In genomic region chr1:24720152-24720551, GRCh38 we compare ENCODE assay signal across 10 cellular contexts. TPM values are rescaled to one million over a fixed set of nuclear protein-coding genes. Genes with fewer than 3 reads are reported as not detected.
DNase-seq lines count a peak whose midpoint lies in the region; ATAC-seq and TF ChIP-seq lines count a peak whose summit lies in the region.
"Had no signal": no experiment of that assay in that cellular context is flagged by ENCODE, and none has a peak within 500 bp of the region (broad histone marks: within the 10 kb centered on the region; RNA-seq: fewer than 3 reads in every experiment).

No MANE protein-coding gene starts in this region.

- no peak overlapping the region for H3K27ac Mint-ChIP-seq in MCF 10A (ENCODE audit: low read depth, unreplicated experiment)
- H3K27ac Mint-ChIP-seq: nephron had no signal

- H3K4me3 Mint-ChIP-seq in MCF 10A (ENCODE audit: unreplicated experiment), result no peak overlapping the region
- H3K4me3 Mint-ChIP-seq: nephron had no signal

- intact Hi-C loops in MCF 10A (cut with micrococcal nuclease), result no loop called here
- intact Hi-C loops in right cardiac atrium (cut with DNase I), result no loop called here
- intact Hi-C loops in gastrocnemius medialis (cut with DNase I; ENCODE audit: low total_unique reads), result no loop called here

- H3K4me3 ChIP-seq in right cardiac atrium (ENCODE audit: low read length) (no peak overlapping the region), gastrocnemius medialis (no peak overlapping the region)

- CTCF ChIA-PET in MCF 10A (lab: Yijun Ruan, JAX), result interaction anchor here (0.7 to 1.3 kb wide), 2 partner anchors 31 to 37 kb away, joined by 3 read pairs; no protein-coding TSS in a partner anchor

- H3K9me3 Mint-ChIP-seq in MCF 10A (ENCODE audit: unreplicated experiment), result no peaks in the 10 kb centered on the region
- H3K9me3 Mint-ChIP-seq: nephron had no signal

- no TSS peak for BruUV-seq in MCF 10A (replicated peaks; lab: Mats Ljungman, UMichigan)

- peak in 1 of 2 donors; percentile 12 for TF ChIP-seq POLR2A in gastrocnemius medialis (IDR thresholded peaks at IDR 0.05)

- DNase-seq in ELR (ENCODE audit: low read depth) (peak; percentile 97), MCF 10A (ENCODE audit: unreplicated experiment) (peak; percentile 77), right cardiac atrium (peak; percentile 95 to 96 (median 95)), gastrocnemius medialis (peak; percentile 60 to 80)
- no peak for DNase-seq in activated CD4-positive, alpha-beta T cell treated with anti-CD3 and anti-CD28 coated beads for 1 hour

- H3K4me1 ChIP-seq in right cardiac atrium (ENCODE audit: control insufficient read depth, insufficient read depth, low read length) (peaks cover 8% of the 10 kb centered on the region), gastrocnemius medialis (peaks cover 4 to 25% of the 10 kb centered on the region in 2 donors)

- POLR2A ChIA-PET in MCF 10A (lab: Yijun Ruan, JAX), result interaction anchor here (0.6 kb wide), 1 partner anchor 23 kb away, joined by 3 read pairs; no protein-coding TSS in a partner anchor

- H3K9me3 ChIP-seq in right cardiac atrium (ENCODE audit: control insufficient read depth, low read length) (no peaks in the 10 kb centered on the region), gastrocnemius medialis (no peaks in the 10 kb centered on the region)

- H3K27me3 ChIP-seq in right cardiac atrium (ENCODE audit: control insufficient read depth, insufficient read depth), result no peaks in the 10 kb centered on the region
- H3K27me3 ChIP-seq in gastrocnemius medialis, result no peaks in the 10 kb centered on the region

- H3K27ac ChIP-seq in right cardiac atrium (ENCODE audit: low read length), result peak overlapping the region; percentile 73
- H3K27ac ChIP-seq in gastrocnemius medialis, result peak overlapping the region; percentile 65 to 82 (median 76)

- peak; percentile 95 for ATAC-seq in right cardiac atrium
- ATAC-seq in gastrocnemius medialis, result peak; percentile 83 to 88
- ATAC-seq in HG03039 (IDR thresholded peaks at IDR 0.05; ENCODE audit: unreplicated experiment), result no peak
- no peak for ATAC-seq in HG02884 (IDR thresholded peaks at IDR 0.05; ENCODE audit: unreplicated experiment)
- ATAC-seq in HG03571 (IDR thresholded peaks at IDR 0.05; ENCODE audit: unreplicated experiment), result no peak
- ATAC-seq: Panc1 had no signal

- peaks cover 7% of the 10 kb centered on the region for H3K36me3 Mint-ChIP-seq in MCF 10A (ENCODE audit: insufficient read depth, unreplicated experiment)

- in situ Hi-C loops in gastrocnemius medialis (cut with MboI; ENCODE audit: low sequenced_read_pairs in 4 of 4), result no loop called here

- peaks cover 11% of the 10 kb centered on the region for H3K4me1 Mint-ChIP-seq in MCF 10A (ENCODE audit: insufficient read depth, unreplicated experiment)

- H3K27me3 Mint-ChIP-seq in MCF 10A (ENCODE audit: insufficient read depth, unreplicated experiment), result no peaks in the 10 kb centered on the region

- 36% methylated on average over 12 of the region's 12 CpGs for WGBS in right cardiac atrium

- H3K36me3 ChIP-seq in gastrocnemius medialis, result no peaks in the 10 kb centered on the region

- TF ChIP-seq CTCF in MCF 10A (IDR thresholded peaks at IDR 0.05; ENCODE audit: unreplicated experiment) (no peak), gastrocnemius medialis (IDR thresholded peaks at IDR 0.05 in 4 of 5, conservative IDR thresholded peaks at IDR 0.05 in 1 of 5) (no peak)

RNA-seq across cellular contexts. Expression of gene CLIC4, which starts 25.1 kb away (rescaled TPM):
- total RNA-seq in MCF 10A (2022) (242 and 281 TPM in 2 replicates), right cardiac atrium (100 to 1,000 TPM; 207 to 248 (median 233) TPM), gastrocnemius medialis (10 to 100 TPM; 37.3 to 74.5 (median 45.6) TPM)
- polyA plus RNA-seq in right cardiac atrium, result 110 TPM

Comparison
In these comparisons a context has a peak if more than half of its experiments do, and no peak if none do; other contexts are left out.
1. ATAC-seq: peak in right cardiac atrium (2 of 2) and gastrocnemius medialis (2 of 2); none in HG03039 (single experiment), HG02884 (single experiment) and HG03571 (single experiment).